ENCODE assay signal across 21 cellular contexts in genomic region chr5:55222061-55222818, GRCh38. TPM values are rescaled to one million over a fixed set of nuclear protein-coding genes. Genes with fewer than 3 reads are reported as not detected.
DNase-seq lines count a peak whose midpoint lies in the region; ATAC-seq lines count a peak whose summit lies in the region.
"Had no signal": no experiment of that assay in that cellular context is flagged by ENCODE, and none has a peak within 500 bp of the region (broad histone marks: within the 10 kb centered on the region; RNA-seq: fewer than 3 reads in every experiment).

No MANE protein-coding gene starts in this region.

- DNase-seq in activated T-cell treated with anti-CD3 and anti-CD28 coated beads, Interleukin-2, amount 50 U/mL, for 72 hours: no peak
- DNase-seq in activated T-cell treated with anti-CD3 and anti-CD28 coated beads for 4 hours: no peak
- DNase-seq in T-helper 17 cell: no peak
- DNase-seq in stimulated activated naive CD8-positive, alpha-beta T cell treated with anti-CD3 and anti-CD28 coated beads, Interleukin-15, amount 100 ng/mL, for 72 hours: no peak
- DNase-seq in foreskin melanocyte: no peak
- DNase-seq: activated CD4-positive, alpha-beta T cell treated with anti-CD3 and anti-CD28 coated beads, Interleukin-2, amount 50 U/mL, for 48 hours; anterior cingulate cortex; EL; hippocampal formation; NCI-H187 treated with DMSO at 0.1 percent for 48 hours; NCI-H510A; occipital lobe; SIG-M5 had no signal

- H3K4me3 Mint-ChIP-seq in activated T-cell treated with anti-CD3 and anti-CD28 coated beads, Interleukin-2, amount 50 U/mL, for 72 hours: peak overlapping the region; percentile 33
- peak overlapping the region; percentile 34 for H3K4me3 Mint-ChIP-seq in T-helper 17 cell
- peak overlapping the region; percentile 49 to 55 for H3K4me3 Mint-ChIP-seq in stimulated activated naive CD8-positive, alpha-beta T cell treated with anti-CD3 and anti-CD28 coated beads, Interleukin-15, amount 100 ng/mL, for 72 hours

- peaks cover 85% of the 10 kb centered on the region for H3K27me3 Mint-ChIP-seq in activated T-cell treated with anti-CD3 and anti-CD28 coated beads, Interleukin-2, amount 50 U/mL, for 72 hours (ENCODE audit: low read depth)
- peaks cover 81% of the 10 kb centered on the region for H3K27me3 Mint-ChIP-seq in T-helper 17 cell
- peaks cover 94% of the 10 kb centered on the region for H3K27me3 Mint-ChIP-seq in stimulated activated naive CD8-positive, alpha-beta T cell treated with anti-CD3 and anti-CD28 coated beads, Interleukin-15, amount 100 ng/mL, for 72 hours

- peak overlapping the region; percentile 28 for H3K4me3 ChIP-seq in iPS-15b (ENCODE audit: low read depth, low read length)
- H3K4me3 ChIP-seq: vagina had no signal

- no peak overlapping the region for H3K27ac Mint-ChIP-seq in activated T-cell treated with anti-CD3 and anti-CD28 coated beads, Interleukin-2, amount 50 U/mL, for 72 hours
- H3K27ac Mint-ChIP-seq in T-helper 17 cell: peak overlapping the region; percentile 27
- H3K27ac Mint-ChIP-seq in stimulated activated naive CD8-positive, alpha-beta T cell treated with anti-CD3 and anti-CD28 coated beads, Interleukin-15, amount 100 ng/mL, for 72 hours: no peak overlapping the region

- H3K4me1 Mint-ChIP-seq in activated T-cell treated with anti-CD3 and anti-CD28 coated beads, Interleukin-2, amount 50 U/mL, for 72 hours (ENCODE audit: low read depth): peaks cover 36% of the 10 kb centered on the region
- H3K4me1 Mint-ChIP-seq in T-helper 17 cell: peaks cover 22% of the 10 kb centered on the region
- peaks cover 48% of the 10 kb centered on the region for H3K4me1 Mint-ChIP-seq in stimulated activated naive CD8-positive, alpha-beta T cell treated with anti-CD3 and anti-CD28 coated beads, Interleukin-15, amount 100 ng/mL, for 72 hours

- H3K36me3 ChIP-seq in iPS-15b (ENCODE audit: control insufficient read depth, insufficient read depth, low read length): no peaks in the 10 kb centered on the region
- H3K36me3 ChIP-seq: vagina had no signal

- peaks cover 3% of the 10 kb centered on the region for H3K4me1 ChIP-seq in iPS-15b (ENCODE audit: control insufficient read depth, insufficient read depth, low read length)

- peaks cover 0 to 2% of the 10 kb centered on the region in 2 donors for H3K36me3 Mint-ChIP-seq in activated T-cell treated with anti-CD3 and anti-CD28 coated beads, Interleukin-2, amount 50 U/mL, for 72 hours (ENCODE audit: insufficient read depth in 2 of 2)
- peaks cover 2% of the 10 kb centered on the region for H3K36me3 Mint-ChIP-seq in T-helper 17 cell (ENCODE audit: low read depth)

- no peak for ATAC-seq in activated T-cell treated with anti-CD3 and anti-CD28 coated beads, Interleukin-2, amount 50 U/mL, for 72 hours (replicated peaks in 1 of 2)
- no peak for ATAC-seq in T-helper 17 cell
- no peak for ATAC-seq in stimulated activated naive CD8-positive, alpha-beta T cell treated with anti-CD3 and anti-CD28 coated beads, Interleukin-15, amount 100 ng/mL, for 72 hours
- ATAC-seq in HG03025 (IDR thresholded peaks at IDR 0.05; ENCODE audit: low FRiP score, unreplicated experiment): no peak
- no peak for ATAC-seq in GM19328 (IDR thresholded peaks at IDR 0.05; ENCODE audit: unreplicated experiment)
- ATAC-seq: sciatic nerve had no signal

- no peak overlapping the region for H3K9ac ChIP-seq in iPS-15b (ENCODE audit: low read depth, low read length)

- peaks cover 95% of the 10 kb centered on the region for H3K27me3 ChIP-seq in iPS-15b (ENCODE audit: control insufficient read depth, insufficient read depth, low read length)

- no peaks in the 10 kb centered on the region for H3K9me3 ChIP-seq in T-helper 17 cell (ENCODE audit: control insufficient read depth, low read length, poor library complexity, severe bottlenecking)
- H3K9me3 ChIP-seq in iPS-15b (ENCODE audit: control insufficient read depth, insufficient read depth, low read length): no peaks in the 10 kb centered on the region
- H3K9me3 ChIP-seq: vagina had no signal

- H3K9me3 Mint-ChIP-seq in activated T-cell treated with anti-CD3 and anti-CD28 coated beads, Interleukin-2, amount 50 U/mL, for 72 hours: no peaks in the 10 kb centered on the region
- no peaks in the 10 kb centered on the region for H3K9me3 Mint-ChIP-seq in stimulated activated naive CD8-positive, alpha-beta T cell treated with anti-CD3 and anti-CD28 coated beads, Interleukin-15, amount 100 ng/mL, for 72 hours

RNA-seq across cellular contexts. Expression of gene MCIDAS, which starts 4.9 kb away (rescaled TPM):
- under 1 TPM in 1 of 2 donors, not detected in 1; 0.48 TPM for total RNA-seq in activated T-cell treated with anti-CD3 and anti-CD28 coated beads, Interleukin-2, amount 50 U/mL, for 72 hours
- not detected for total RNA-seq in T-helper 17 cell
- total RNA-seq: kidney epithelial cell, occipital lobe, sciatic nerve, vagina had no signal

RNA-seq across cellular contexts. Expression of gene CCNO, which starts 11.2 kb away (rescaled TPM):
- total RNA-seq in activated T-cell treated with anti-CD3 and anti-CD28 coated beads, Interleukin-2, amount 50 U/mL, for 72 hours: under 1 TPM in 1 of 2 donors, not detected in 1; 0.19 TPM
- not detected for total RNA-seq in T-helper 17 cell
- total RNA-seq: vagina had no signal

RNA-seq across cellular contexts. Expression of gene CDC20B, which starts 49.3 kb away (rescaled TPM):
- total RNA-seq in activated T-cell treated with anti-CD3 and anti-CD28 coated beads, Interleukin-2, amount 50 U/mL, for 72 hours: under 1 TPM; 0.07 to 0.10 TPM
- not detected for total RNA-seq in T-helper 17 cell
- total RNA-seq: chondrocyte, kidney epithelial cell, M059J, sciatic nerve, vagina had no signal
